In genomic region chr2:128309341-128310093, GRCh38 we compare ENCODE assay signal across 9 cellular contexts. TPM values are rescaled to one million over a fixed set of nuclear protein-coding genes. Genes with fewer than 3 reads are reported as not detected.
DNase-seq lines count a peak whose midpoint lies in the region; ATAC-seq, FAIRE-seq and TF ChIP-seq lines count a peak whose summit lies in the region.
"Had no signal": no experiment of that assay in that cellular context is flagged by ENCODE, and none has a peak within 500 bp of the region (broad histone marks: within the 10 kb centered on the region; RNA-seq: fewer than 3 reads in every experiment).

No MANE protein-coding gene starts in this region.

- H3K27me3 Mint-ChIP-seq in activated naive CD4-positive, alpha-beta T cell treated with anti-CD3 and anti-CD28 coated beads, Interleukin-2, amount 10 ng/mL, durations not matched to agents 7 days and 5 days: no peaks in the 10 kb centered on the region
- peaks cover 3% of the 10 kb centered on the region for H3K27me3 Mint-ChIP-seq in astrocyte (ENCODE audit: low read depth, unreplicated experiment)

- H3K9me3 ChIP-seq in astrocyte (ENCODE audit: insufficient read depth, low read depth, low read length) (no peaks in the 10 kb centered on the region), uterus (no peaks in the 10 kb centered on the region)

- H3K4me1 ChIP-seq in astrocyte (ENCODE audit: insufficient read depth, low read length) (peaks cover 25% of the 10 kb centered on the region), uterus (peaks cover 0 to 21% of the 10 kb centered on the region in 2 donors)

- no peak for ATAC-seq in HG03280 (IDR thresholded peaks at IDR 0.05; ENCODE audit: unreplicated experiment)
- ATAC-seq in HG02973 (IDR thresholded peaks at IDR 0.05; ENCODE audit: unreplicated experiment): no peak

- H3K27ac Mint-ChIP-seq in activated naive CD4-positive, alpha-beta T cell treated with anti-CD3 and anti-CD28 coated beads, Interleukin-2, amount 10 ng/mL, durations not matched to agents 7 days and 5 days: no peak overlapping the region
- no peak overlapping the region for H3K27ac Mint-ChIP-seq in astrocyte (ENCODE audit: unreplicated experiment)
- H3K27ac Mint-ChIP-seq: activated T-helper 2 cell treated with anti-CD3 and anti-CD28 coated beads, Interferon-gamma antibody, Interleukin-2, Interleukin-4, amounts not matched to agents 10 μg/mL and 5 μg/mL and 100 μg/mL, durations not matched to agents 14 hours and 24 hours and 36 hours had no signal

- H2AFZ ChIP-seq in astrocyte (ENCODE audit: low read depth, low read length): no peak overlapping the region

- H3K27ac ChIP-seq in astrocyte (ENCODE audit: low read depth, low read length): no peak overlapping the region
- peak overlapping the region in 1 of 2 donors; percentile 40 for H3K27ac ChIP-seq in uterus

- TF ChIP-seq CTCF in astrocyte (IDR thresholded peaks at IDR 0.05; ENCODE audit: insufficient read depth, low read depth, low read length): no peak
- no peak for TF ChIP-seq CTCF in uterus (IDR thresholded peaks at IDR 0.05)

- no peaks in the 10 kb centered on the region for H3K9me3 Mint-ChIP-seq in activated naive CD4-positive, alpha-beta T cell treated with anti-CD3 and anti-CD28 coated beads, Interleukin-2, amount 10 ng/mL, durations not matched to agents 7 days and 5 days
- H3K9me3 Mint-ChIP-seq in astrocyte (ENCODE audit: unreplicated experiment): no peaks in the 10 kb centered on the region
- H3K9me3 Mint-ChIP-seq: activated T-helper 2 cell treated with anti-CD3 and anti-CD28 coated beads, Interferon-gamma antibody, Interleukin-2, Interleukin-4, amounts not matched to agents 10 μg/mL and 5 μg/mL and 100 μg/mL, durations not matched to agents 14 hours and 24 hours and 36 hours had no signal

- H3K4me3 Mint-ChIP-seq in activated naive CD4-positive, alpha-beta T cell treated with anti-CD3 and anti-CD28 coated beads, Interleukin-2, amount 10 ng/mL, durations not matched to agents 7 days and 5 days: no peak overlapping the region
- no peak overlapping the region for H3K4me3 Mint-ChIP-seq in astrocyte (ENCODE audit: unreplicated experiment)

- H3K4me2 ChIP-seq in astrocyte (ENCODE audit: low read length): no peak overlapping the region

- FAIRE-seq in astrocyte (lab: Jason Lieb, UNC) (no peak), GM19239 (lab: Jason Lieb, UNC) (no peak)

- H3K9ac ChIP-seq in astrocyte (ENCODE audit: low read length): no peak overlapping the region

- H4K20me1 ChIP-seq in astrocyte (ENCODE audit: insufficient read depth, low read length): peaks cover 97% of the 10 kb centered on the region

- intact Hi-C loops in uterus (cut with DNase I; ENCODE audit: low total_unique reads): no loop called here

- CTCF ChIA-PET in activated naive CD4-positive, alpha-beta T cell treated with anti-CD3 and anti-CD28 coated beads, Interleukin-2, amount 10 ng/mL, durations not matched to agents 7 days and 5 days (lab: Charles Lee): no interaction called here

- H3K36me3 ChIP-seq in astrocyte (ENCODE audit: insufficient read depth, low read length) (no peaks in the 10 kb centered on the region), uterus (no peaks in the 10 kb centered on the region)

- H3K79me2 ChIP-seq in astrocyte (ENCODE audit: insufficient read depth, low read length): peaks cover 95% of the 10 kb centered on the region

- TF ChIP-seq POLR2A in uterus (IDR thresholded peaks at IDR 0.05): no peak

- H3K4me1 Mint-ChIP-seq in activated naive CD4-positive, alpha-beta T cell treated with anti-CD3 and anti-CD28 coated beads, Interleukin-2, amount 10 ng/mL, durations not matched to agents 7 days and 5 days: no peaks in the 10 kb centered on the region
- H3K4me1 Mint-ChIP-seq in astrocyte (ENCODE audit: low read depth, unreplicated experiment): peaks cover 24% of the 10 kb centered on the region

- peak; percentile 16 for DNase-seq in activated naive CD4-positive, alpha-beta T cell treated with anti-CD3 and anti-CD28 coated beads, Interleukin-2, amount 10 ng/mL, durations not matched to agents 7 days and 5 days
- no peak for DNase-seq in activated naive CD4-positive, alpha-beta T cell (lab: John Stamatoyannopoulos, UW)
- DNase-seq in astrocyte (ENCODE audit: low read depth): peak; percentile 18
- peak; percentile 69 for DNase-seq in medulla oblongata (ENCODE audit: extremely low spot score)
- peak; percentile 42 to 54 for DNase-seq in uterus
- no peak for DNase-seq in GM19239 (ENCODE audit: insufficient read length, low spot score)

- H3K4me3 ChIP-seq in astrocyte (ENCODE audit: insufficient read depth, low read depth, low read length) (no peak overlapping the region), uterus (no peak overlapping the region)

- H3K27me3 ChIP-seq in astrocyte (ENCODE audit: insufficient read depth, low read length) (no peaks in the 10 kb centered on the region), uterus (no peaks in the 10 kb centered on the region)

- H3K36me3 Mint-ChIP-seq in activated naive CD4-positive, alpha-beta T cell treated with anti-CD3 and anti-CD28 coated beads, Interleukin-2, amount 10 ng/mL, durations not matched to agents 7 days and 5 days: no peaks in the 10 kb centered on the region
- H3K36me3 Mint-ChIP-seq in astrocyte (ENCODE audit: low read depth, unreplicated experiment): peaks cover 7% of the 10 kb centered on the region

RNA-seq across cellular contexts. Expression of gene HS6ST1, which starts 9.2 kb away (rescaled TPM):
- total RNA-seq in astrocyte (20.5 and 20.9 TPM in 2 replicates), uterus (100 to 1,000 TPM in 1 of 4 donors, 10 to 100 TPM in 3; 22.7 to 198 (median 37.4) TPM)

Comparison
In these comparisons a context has a peak if more than half of its experiments do, and no peak if none do; other contexts are left out.
1. DNase-seq: peak in activated naive CD4-positive, alpha-beta T cell treated with anti-CD3 and anti-CD28 coated beads, Interleukin-2, amount 10 ng/mL, durations not matched to agents 7 days and 5 days (single experiment), astrocyte (single experiment), medulla oblongata (single experiment) and uterus (2 of 2); none in activated naive CD4-positive, alpha-beta T cell (0 of 4) and GM19239 (single experiment).